Comparison of ENCODE assay signal across 28 cellular contexts in genomic region chr7:44814956-44815355, GRCh38. TPM values are rescaled to one million over a fixed set of nuclear protein-coding genes. Genes with fewer than 3 reads are reported as not detected.
DNase-seq lines count a peak whose midpoint lies in the region; ATAC-seq and TF ChIP-seq lines count a peak whose summit lies in the region.
"Had no signal": no experiment of that assay in that cellular context is flagged by ENCODE, and none has a peak within 500 bp of the region (broad histone marks: within the 10 kb centered on the region; RNA-seq: fewer than 3 reads in every experiment).

No MANE protein-coding gene starts in this region.

- intact Hi-C loops in CD4-positive, alpha-beta memory T cell (cut with micrococcal nuclease) = no loop called here
- intact Hi-C loops in CD8-positive, alpha-beta T cell (cut with DNase I, micrococcal nuclease) = no loop called here

- H3K27ac Mint-ChIP-seq in CD4-positive, alpha-beta memory T cell = peak overlapping the region in 1 of 7 donors; percentile 41
- no peak overlapping the region for H3K27ac Mint-ChIP-seq in CD8-positive, alpha-beta T cell
- H3K27ac Mint-ChIP-seq: activated CD4-positive, alpha-beta T cell treated with anti-CD3 and anti-CD28 coated beads, Interleukin-2, amount 10 ng/mL, durations not matched to agents 24 days and 14 days; activated naive CD4-positive, alpha-beta T cell treated with anti-CD3 and anti-CD28 coated beads for 36 hours; activated T-cell treated with anti-CD3 and anti-CD28 coated beads, Interleukin-2, amount 50 U/mL, for 72 hours; B cell had no signal

- H3K9me3 Mint-ChIP-seq in activated T-cell treated with anti-CD3 and anti-CD28 coated beads, Interleukin-2, amount 50 U/mL, for 4 hours = no peaks in the 10 kb centered on the region
- H3K9me3 Mint-ChIP-seq in CD4-positive, alpha-beta memory T cell = no peaks in the 10 kb centered on the region
- H3K9me3 Mint-ChIP-seq in CD8-positive, alpha-beta T cell = no peaks in the 10 kb centered on the region
- H3K9me3 Mint-ChIP-seq: activated CD4-positive, alpha-beta T cell treated with anti-CD3 and anti-CD28 coated beads, Interleukin-2, amount 10 ng/mL, durations not matched to agents 24 days and 14 days; activated naive CD4-positive, alpha-beta T cell treated with anti-CD3 and anti-CD28 coated beads for 36 hours; activated T-cell treated with anti-CD3 and anti-CD28 coated beads, Interleukin-2, amount 50 U/mL, for 72 hours had no signal

- peak; percentile 5 for DNase-seq in activated T-cell treated with anti-CD3 and anti-CD28 coated beads, Interleukin-2, amount 50 U/mL, for 1 hour
- no peak for DNase-seq in activated T-cell treated with anti-CD3 and anti-CD28 coated beads, Interleukin-2, amount 50 U/mL, for 4 hours
- DNase-seq in RKO (ENCODE audit: low spot score) (peak; percentile 33), erythroblast (lab: John Stamatoyannopoulos, UW) (peak; percentile 24 to 26), hepatic stellate cell (ENCODE audit: low spot score) (no peak)
- DNase-seq in CD4-positive, alpha-beta memory T cell = no peak
- DNase-seq in CD8-positive, alpha-beta T cell = no peak
- DNase-seq: activated CD4-positive, alpha-beta T cell treated with anti-CD3 and anti-CD28 coated beads, Interleukin-2, amount 10 ng/mL, durations not matched to agents 24 days and 14 days; activated naive CD4-positive, alpha-beta T cell treated with anti-CD3 and anti-CD28 coated beads for 36 hours; activated T-cell treated with anti-CD3 and anti-CD28 coated beads, Interleukin-2, amount 50 U/mL, for 72 hours; amniotic stem cell; effector memory CD4-positive, alpha-beta T cell; hippocampal formation; left colon; NCI-H1417 treated with DMSO at 0.1 percent for 48 hours; NCI-H446; NCI-H82; OCI-M1; ovary; retina; small intestine; stimulated activated CD8-positive, alpha-beta memory T cell treated with anti-CD3 and anti-CD28 coated beads, Interleukin-4, amount 100 ng/mL, for 48 hours; WERI-Rb-1 had no signal

- H3K4me3 ChIP-seq in HEK293 (ENCODE audit: low read depth, low read length) = no peak overlapping the region
- H3K4me3 ChIP-seq in CD4-positive, alpha-beta memory T cell (ENCODE audit: low read length in 2 of 2) = no peak overlapping the region
- H3K4me3 ChIP-seq in CD8-positive, alpha-beta T cell (ENCODE audit: low read depth, low read length) = no peak overlapping the region
- H3K4me3 ChIP-seq: coronary artery, ovary, tibial nerve had no signal

- 0 out of 2 replicates have a peak, but pooled peaks have one; percentile 11 for TF ChIP-seq CTCF in HEK293 (tag by site-specific recombination; IDR thresholded peaks at IDR 0.05)
- no peak for TF ChIP-seq CTCF in CD8-positive, alpha-beta T cell (IDR thresholded peaks at IDR 0.05)

- POLR2A ChIA-PET in HEK293 (lab: Yijun Ruan, JAX) = no interaction called here
- POLR2A ChIA-PET in CD4-positive, alpha-beta memory T cell (lab: Charles Lee; ENCODE audit: partially characterized antibody) = no interaction called here
- POLR2A ChIA-PET in CD8-positive, alpha-beta T cell (lab: Charles Lee) = no interaction called here

- no peaks in the 10 kb centered on the region for H3K27me3 Mint-ChIP-seq in activated T-cell treated with anti-CD3 and anti-CD28 coated beads, Interleukin-2, amount 50 U/mL, for 4 hours (ENCODE audit: low read depth)
- no peaks in the 10 kb centered on the region for H3K27me3 Mint-ChIP-seq in CD4-positive, alpha-beta memory T cell
- no peaks in the 10 kb centered on the region for H3K27me3 Mint-ChIP-seq in CD8-positive, alpha-beta T cell (ENCODE audit: low read depth)
- H3K27me3 Mint-ChIP-seq: activated CD4-positive, alpha-beta T cell treated with anti-CD3 and anti-CD28 coated beads, Interleukin-2, amount 10 ng/mL, durations not matched to agents 24 days and 14 days; B cell had no signal

- H3K36me3 Mint-ChIP-seq in activated T-cell treated with anti-CD3 and anti-CD28 coated beads, Interleukin-2, amount 50 U/mL, for 4 hours (ENCODE audit: insufficient read depth) = no peaks in the 10 kb centered on the region
- no peaks in the 10 kb centered on the region for H3K36me3 Mint-ChIP-seq in CD4-positive, alpha-beta memory T cell
- H3K36me3 Mint-ChIP-seq in CD8-positive, alpha-beta T cell = no peaks in the 10 kb centered on the region

- H3K4me1 ChIP-seq in HEK293 (ENCODE audit: control insufficient read depth, insufficient read depth, low read length) = peaks cover 9% of the 10 kb centered on the region
- H3K4me1 ChIP-seq in CD4-positive, alpha-beta memory T cell (ENCODE audit: insufficient read depth, low read length) = no peaks in the 10 kb centered on the region
- no peaks in the 10 kb centered on the region for H3K4me1 ChIP-seq in CD8-positive, alpha-beta T cell (ENCODE audit: insufficient read depth, low read length)
- H3K4me1 ChIP-seq: tibial nerve had no signal

- CTCF ChIA-PET in HEK293 (lab: Yijun Ruan, JAX) = no interaction called here
- CTCF ChIA-PET in CD4-positive, alpha-beta memory T cell (lab: Charles Lee; ENCODE audit: partially characterized antibody) = no interaction called here
- CTCF ChIA-PET in CD8-positive, alpha-beta T cell (lab: Charles Lee) = interaction anchor here (1.0 kb wide), 1 partner anchor 9 kb away, joined by 3 read pairs; no protein-coding TSS in a partner anchor

- H3K36me3 ChIP-seq in HEK293 (ENCODE audit: control insufficient read depth in 2 of 2, insufficient read depth in 1 of 2, low read length in 2 of 2) = no peaks in the 10 kb centered on the region
- no peaks in the 10 kb centered on the region for H3K36me3 ChIP-seq in CD4-positive, alpha-beta memory T cell (ENCODE audit: insufficient read depth, low read length)
- H3K36me3 ChIP-seq in CD8-positive, alpha-beta T cell (ENCODE audit: insufficient read depth, low read length) = no peaks in the 10 kb centered on the region
- H3K36me3 ChIP-seq: ovary, tibial nerve, WERI-Rb-1 had no signal

- H3K9me3 ChIP-seq in HEK293 (ENCODE audit: control insufficient read depth, insufficient read depth, low read depth, low read length) = no peaks in the 10 kb centered on the region
- no peaks in the 10 kb centered on the region for H3K9me3 ChIP-seq in CD4-positive, alpha-beta memory T cell (ENCODE audit: control insufficient read depth in 1 of 2, low read length in 2 of 2)
- H3K9me3 ChIP-seq in CD8-positive, alpha-beta T cell (ENCODE audit: low read length) = no peaks in the 10 kb centered on the region
- H3K9me3 ChIP-seq: ovary, tibial nerve had no signal

- no peaks in the 10 kb centered on the region for H3K27me3 ChIP-seq in CD4-positive, alpha-beta memory T cell (ENCODE audit: insufficient read depth, low read length)
- H3K27me3 ChIP-seq in CD8-positive, alpha-beta T cell (ENCODE audit: insufficient read depth, low read length) = no peaks in the 10 kb centered on the region
- H3K27me3 ChIP-seq: ovary, tibial nerve had no signal

- H3K27ac ChIP-seq in HEK293 (ENCODE audit: extremely low read depth, low read depth, low read length) = no peak overlapping the region
- H3K27ac ChIP-seq in CD4-positive, alpha-beta memory T cell (ENCODE audit: low read depth, low read length) = no peak overlapping the region
- H3K27ac ChIP-seq in CD8-positive, alpha-beta T cell (ENCODE audit: low read depth, low read length) = no peak overlapping the region
- H3K27ac ChIP-seq: coronary artery, ovary, tibial nerve, WERI-Rb-1 had no signal

- ATAC-seq in activated T-cell treated with anti-CD3 and anti-CD28 coated beads, Interleukin-2, amount 50 U/mL, for 4 hours = no peak
- ATAC-seq in CD8-positive, alpha-beta T cell = no peak
- ATAC-seq: left colon, Right ventricle myocardium inferior had no signal

- H3K4me3 Mint-ChIP-seq in activated T-cell treated with anti-CD3 and anti-CD28 coated beads, Interleukin-2, amount 50 U/mL, for 4 hours = no peak overlapping the region
- no peak overlapping the region for H3K4me3 Mint-ChIP-seq in CD4-positive, alpha-beta memory T cell
- no peak overlapping the region for H3K4me3 Mint-ChIP-seq in CD8-positive, alpha-beta T cell
- H3K4me3 Mint-ChIP-seq: activated CD4-positive, alpha-beta T cell treated with anti-CD3 and anti-CD28 coated beads, Interleukin-2, amount 10 ng/mL, durations not matched to agents 24 days and 14 days; activated naive CD4-positive, alpha-beta T cell treated with anti-CD3 and anti-CD28 coated beads for 36 hours; activated T-cell treated with anti-CD3 and anti-CD28 coated beads, Interleukin-2, amount 50 U/mL, for 72 hours; B cell had no signal

- H3K4me1 Mint-ChIP-seq in activated T-cell treated with anti-CD3 and anti-CD28 coated beads, Interleukin-2, amount 50 U/mL, for 4 hours (ENCODE audit: low read depth) = no peaks in the 10 kb centered on the region
- no peaks in the 10 kb centered on the region for H3K4me1 Mint-ChIP-seq in CD4-positive, alpha-beta memory T cell
- H3K4me1 Mint-ChIP-seq in CD8-positive, alpha-beta T cell (ENCODE audit: low read depth) = no peaks in the 10 kb centered on the region
- H3K4me1 Mint-ChIP-seq: B cell had no signal

- no peak for TF ChIP-seq POLR2A in erythroblast (IDR thresholded peaks at IDR 0.05; ENCODE audit: low read length)

TF ChIP-seq in HEK293, 187 proteins besides CTCF, POLR2A, EP300 and RAD21 (continues in another document):
- no peak for TF ChIP-seq ZBTB8A (tag by site-specific recombination; IDR thresholded peaks at IDR 0.05)

RNA-seq across cellular contexts. Expression of gene PPIA, which starts 18.5 kb away (rescaled TPM):
- 1,000 to 10,000 TPM; 2,630 to 2,693 (median 2,657) TPM for total RNA-seq in activated T-cell treated with anti-CD3 and anti-CD28 coated beads, Interleukin-2, amount 50 U/mL, for 4 hours
- 100 to 1,000 TPM; 677 to 707 TPM for total RNA-seq in CD4-positive, alpha-beta memory T cell
- polyA plus RNA-seq in CD4-positive, alpha-beta memory T cell = 1,000 to 10,000 TPM; 2,815 to 3,590 TPM
- 100 to 1,000 TPM; 447 to 460 TPM for total RNA-seq in CD8-positive, alpha-beta T cell

RNA-seq across cellular contexts. Expression of gene H2AZ2, which starts 32.9 kb away (rescaled TPM):
- 100 to 1,000 TPM; 128 to 140 (median 133) TPM for total RNA-seq in activated T-cell treated with anti-CD3 and anti-CD28 coated beads, Interleukin-2, amount 50 U/mL, for 4 hours
- 100 to 1,000 TPM; 168 to 169 TPM for total RNA-seq in CD4-positive, alpha-beta memory T cell
- polyA plus RNA-seq in CD4-positive, alpha-beta memory T cell = 100 to 1,000 TPM; 231 to 236 TPM
- 100 to 1,000 TPM; 187 to 197 TPM for total RNA-seq in CD8-positive, alpha-beta T cell

Comparison
In these comparisons a context has a peak if more than half of its experiments do, and no peak if none do; other contexts are left out.
1. DNase-seq: peak in activated T-cell treated with anti-CD3 and anti-CD28 coated beads, Interleukin-2, amount 50 U/mL, for 1 hour (single experiment), RKO (single experiment) and erythroblast (2 of 2); none in activated T-cell treated with anti-CD3 and anti-CD28 coated beads, Interleukin-2, amount 50 U/mL, for 4 hours (single experiment), CD4-positive, alpha-beta memory T cell (0 of 5), CD8-positive, alpha-beta T cell (0 of 7) and hepatic stellate cell (single experiment).